Comparison of ENCODE assay signal across 15 cellular contexts in the genomic region with DNA sequence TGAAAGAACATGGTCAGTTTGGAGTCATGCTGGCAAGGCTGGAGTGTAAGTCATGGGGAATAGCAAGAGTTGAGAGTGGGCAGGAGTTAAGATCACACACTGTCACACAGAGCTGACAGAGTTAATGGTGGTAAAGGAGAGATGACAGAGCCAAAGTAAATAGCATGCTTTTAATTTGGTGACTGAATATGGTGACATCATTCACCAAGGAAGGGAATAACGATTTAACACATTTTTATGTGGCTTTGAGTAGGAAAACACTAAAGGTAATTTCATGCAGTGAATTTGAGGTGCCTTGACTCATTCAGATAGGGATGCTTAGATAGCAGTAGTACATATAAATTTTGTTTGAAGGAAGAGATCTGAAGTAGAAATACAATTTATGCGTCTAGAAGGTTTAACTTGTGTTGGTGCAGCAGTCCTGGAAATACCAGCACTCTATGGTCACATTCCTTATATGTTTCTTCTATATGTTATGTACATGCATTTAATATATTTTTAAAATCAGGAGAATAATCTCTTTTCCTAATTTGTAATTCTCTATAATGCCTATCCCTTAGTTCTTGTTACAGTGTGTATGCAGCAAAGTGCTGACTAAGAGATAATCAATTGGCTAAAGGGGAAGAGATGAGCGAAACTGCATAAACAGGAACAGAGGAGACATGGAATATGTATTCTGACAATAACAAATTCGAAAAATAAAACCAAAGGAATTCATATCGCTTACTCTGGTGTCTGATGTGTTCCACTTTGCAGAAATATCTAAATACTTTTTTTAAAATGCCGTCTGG.
"Had no signal": no experiment of that assay in that cellular context is flagged by ENCODE, and none has a peak within 500 bp of the region (broad histone marks: within the 10 kb centered on the region; RNA-seq: fewer than 3 reads in every experiment).

No MANE protein-coding gene starts in this region.

- H3K27ac Mint-ChIP-seq: natural killer cell treated with Interleukin-12 subunit alpha and Interleukin-12 subunit beta and Interleukin-15 and Interleukin-18, amount 100 ng/mL, for 72 hours; stimulated activated naive B cell treated with anti-CD40 and anti-IgM and Interleukin-4, amounts not matched to agents 10 μg/mL and 1 μg/mL and 100 μg/mL, for 72 hours had no signal

- H3K4me1 Mint-ChIP-seq: stimulated activated naive B cell treated with anti-CD40 and anti-IgM and Interleukin-4, amounts not matched to agents 10 μg/mL and 1 μg/mL and 100 μg/mL, for 72 hours had no signal

- H3K27me3 ChIP-seq: dorsolateral prefrontal cortex, spleen, transverse colon had no signal

- H3K9me3 Mint-ChIP-seq: activated T-helper 2 cell treated with anti-CD3 and anti-CD28 coated beads, Interferon-gamma antibody, Interleukin-2, Interleukin-4, amounts not matched to agents 10 μg/mL and 5 μg/mL and 100 μg/mL, durations not matched to agents 14 hours and 24 hours and 36 hours; natural killer cell treated with Interleukin-12 subunit alpha and Interleukin-12 subunit beta and Interleukin-15 and Interleukin-18, amount 100 ng/mL, for 72 hours; stimulated activated naive B cell treated with anti-CD40 and anti-IgM and Interleukin-4, amounts not matched to agents 10 μg/mL and 1 μg/mL and 100 μg/mL, for 72 hours had no signal

- H3K4me3 ChIP-seq: dorsolateral prefrontal cortex, spleen, transverse colon had no signal

- H3K27ac ChIP-seq: dorsolateral prefrontal cortex, transverse colon had no signal

- H3K4me3 Mint-ChIP-seq: natural killer cell treated with Interleukin-12 subunit alpha and Interleukin-12 subunit beta and Interleukin-15 and Interleukin-18, amount 100 ng/mL, for 72 hours; stimulated activated naive B cell treated with anti-CD40 and anti-IgM and Interleukin-4, amounts not matched to agents 10 μg/mL and 1 μg/mL and 100 μg/mL, for 72 hours had no signal

- H3K9me3 ChIP-seq: spleen, transverse colon had no signal

- DNase-seq: activated CD4-positive, alpha-beta T cell treated with anti-CD3 and anti-CD28 coated beads for 4 hours; activated naive CD4-positive, alpha-beta T cell treated with anti-CD3 and anti-CD28 coated beads, Interleukin-2, amount 50 U/mL, for 16 hours; amygdala; dorsolateral prefrontal cortex; head of caudate nucleus; mammary epithelial cell; spleen; stimulated activated CD4-positive, alpha-beta T cell treated with anti-CD3 and anti-CD28 coated beads, Interleukin-1b, Interleukin-23, amount 100 ng/mL, for 48 hours; stimulated activated naive B cell treated with anti-CD40 and anti-IgM and Interleukin-4, amounts not matched to agents 10 μg/mL and 1 μg/mL and 100 μg/mL, for 72 hours; T-helper 9 cell; transverse colon had no signal

- H3K27me3 Mint-ChIP-seq: natural killer cell treated with Interleukin-12 subunit alpha and Interleukin-12 subunit beta and Interleukin-15 and Interleukin-18, amount 100 ng/mL, for 72 hours; stimulated activated naive B cell treated with anti-CD40 and anti-IgM and Interleukin-4, amounts not matched to agents 10 μg/mL and 1 μg/mL and 100 μg/mL, for 72 hours had no signal

- ATAC-seq: esophagus mucosa; natural killer cell treated with Interleukin-12 subunit alpha and Interleukin-12 subunit beta and Interleukin-15 and Interleukin-18, amount 100 ng/mL, for 72 hours; sciatic nerve; stimulated activated naive B cell treated with anti-CD40 and anti-IgM and Interleukin-4, amounts not matched to agents 10 μg/mL and 1 μg/mL and 100 μg/mL, for 72 hours had no signal
